Comparison of ENCODE assay signal across 25 cellular contexts in the genomic region with DNA sequence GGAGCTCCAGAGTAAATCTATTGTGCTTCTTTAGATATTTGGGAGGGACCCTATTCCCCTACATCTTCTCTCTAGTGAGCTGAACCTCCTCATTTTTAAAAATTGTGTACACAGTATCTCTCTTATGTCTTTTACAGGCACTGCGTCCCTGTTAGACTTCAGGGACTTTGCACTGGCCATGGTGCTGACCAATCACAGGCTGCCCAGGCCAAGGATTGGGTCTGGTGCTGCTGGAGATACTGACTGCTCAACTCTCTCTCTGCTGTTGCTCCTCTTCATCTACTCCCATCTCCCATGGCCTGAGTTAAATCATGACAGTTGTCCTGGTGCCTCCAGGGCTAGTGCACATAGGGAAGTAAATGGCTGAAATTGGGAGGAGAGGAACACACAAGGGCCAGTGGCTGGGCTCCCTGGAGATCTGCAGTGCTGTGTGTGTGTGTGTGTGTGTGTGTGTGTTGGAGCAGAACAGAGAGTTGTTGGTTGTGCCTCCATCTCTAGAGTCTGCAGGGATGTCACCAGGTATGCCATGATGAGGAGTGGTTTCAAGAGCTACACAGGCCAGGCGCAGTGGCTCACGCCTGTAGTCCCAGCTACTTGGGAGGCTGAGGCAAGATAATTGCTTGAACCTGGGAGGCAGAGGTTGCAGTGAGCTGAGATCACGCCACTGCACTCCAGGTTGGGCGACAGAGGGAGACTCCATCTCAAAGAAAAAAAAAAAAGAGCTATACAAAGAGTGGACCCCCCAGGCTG.
A peak's percentile ranks its signal among the peaks of the same experiment; 100 is the strongest.
DNase-seq lines count a peak whose midpoint lies in the region; ATAC-seq and TF ChIP-seq lines count a peak whose summit lies in the region.
"Had no signal": no experiment of that assay in that cellular context is flagged by ENCODE, and none has a peak within 500 bp of the region (broad histone marks: within the 10 kb centered on the region; RNA-seq: fewer than 3 reads in every experiment).

No MANE protein-coding gene starts in this region.

- intact Hi-C loops in cardiac septum (cut with DNase I) (no loop called here), left cardiac atrium (cut with DNase I) (no loop called here), prostate gland (cut with DNase I) (no loop called here)

- no peaks in the 10 kb centered on the region for H3K4me1 ChIP-seq in mesendoderm (ENCODE audit: control insufficient read depth, low read depth, low read length)
- no peaks in the 10 kb centered on the region for H3K4me1 ChIP-seq in prostate gland (replicated peaks)
- H3K4me1 ChIP-seq: A549, gastroesophageal sphincter, vagina had no signal

- no peak overlapping the region for H3K56ac ChIP-seq in mesendoderm (ENCODE audit: low read length)

- H2BK120ac ChIP-seq in mesendoderm (ENCODE audit: low read depth, low read length): no peak overlapping the region

- ATAC-seq in left cardiac atrium: no peak
- no peak for ATAC-seq in GM21576 (IDR thresholded peaks at IDR 0.05; ENCODE audit: unreplicated experiment)
- ATAC-seq: A549, gastroesophageal sphincter, left ventricle myocardium superior, mucosa of descending colon had no signal

- no peak overlapping the region for H3K23ac ChIP-seq in mesendoderm (ENCODE audit: low read length)

- no peak overlapping the region for H2BK15ac ChIP-seq in mesendoderm (replicated peaks; ENCODE audit: low read depth)

- no peak overlapping the region for H3K4me2 ChIP-seq in mesendoderm (ENCODE audit: low read length)
- H3K4me2 ChIP-seq: A549 had no signal

- no peaks in the 10 kb centered on the region for H3K79me2 ChIP-seq in mesendoderm (ENCODE audit: control insufficient read depth, insufficient read depth, low read length)

- no peaks in the 10 kb centered on the region for H3K27me3 ChIP-seq in mesendoderm (ENCODE audit: insufficient read depth, low read length, poor library complexity)
- peaks cover 3% of the 10 kb centered on the region for H3K27me3 ChIP-seq in prostate gland (replicated peaks; ENCODE audit: insufficient read depth)
- H3K27me3 ChIP-seq: dorsolateral prefrontal cortex, vagina had no signal

- H3K27ac ChIP-seq in mesendoderm (ENCODE audit: low read depth, low read length) (no peak overlapping the region), prostate gland (no peak overlapping the region)
- H3K27ac ChIP-seq: A549, dorsolateral prefrontal cortex, epithelial cell of prostate, gastroesophageal sphincter, vagina had no signal

- no CpG with 5 or more reads among the region's 5 CpGs for WGBS in mesendoderm (ENCODE audit: extremely low coverage, insufficient coverage, low lambda C conversion rate)
- 73% methylated on average over 5 of the region's 5 CpGs for WGBS in prostate gland

- H3K79me1 ChIP-seq in mesendoderm (ENCODE audit: low read length): no peaks in the 10 kb centered on the region

- H4K5ac ChIP-seq in mesendoderm (ENCODE audit: low read length): no peak overlapping the region

- DNase-seq in cardiac septum (ENCODE audit: low spot score): peak; percentile 46
- no peak for DNase-seq in left cardiac atrium
- peak; percentile 5 for DNase-seq in dermis blood vessel endothelial cell
- DNase-seq in mesendoderm: peak; percentile 15
- DNase-seq in activated naive CD4-positive, alpha-beta T cell (lab: John Stamatoyannopoulos, UW): no peak
- no peak for DNase-seq in prostate gland (ENCODE audit: low spot score)
- DNase-seq in HUDEP-2 (lab: John Stamatoyannopoulos, UW; ENCODE audit: unreplicated experiment in 76 of 76): no peak
- DNase-seq: activated CD4-positive, alpha-beta T cell treated with anti-CD3 and anti-CD28 coated beads for 48 hours; activated CD8-positive, alpha-beta memory T cell treated with anti-CD3 and anti-CD28 coated beads, Interleukin-2, amount 50 U/mL, for 4 hours; caudate nucleus; DMS 273 treated with DMSO at 0.1 percent for 48 hours; GOT3; left ventricle myocardium superior; mucosa of descending colon; NCI-H1048; NCI-H2029; NCI-H226; NCI-H82; stimulated activated CD8-positive, alpha-beta memory T cell treated with anti-CD3 and anti-CD28 coated beads, Interleukin-4, amount 100 ng/mL, for 48 hours had no signal

- no peaks in the 10 kb centered on the region for H3K36me3 ChIP-seq in mesendoderm (ENCODE audit: control insufficient read depth, insufficient read depth, low read length)
- H3K36me3 ChIP-seq in prostate gland: no peaks in the 10 kb centered on the region
- H3K36me3 ChIP-seq: gastroesophageal sphincter, vagina had no signal

- H2AK5ac ChIP-seq in mesendoderm (ENCODE audit: low read length): no peak overlapping the region

- TF ChIP-seq POLR2A in prostate gland (IDR thresholded peaks at IDR 0.05): no peak

- no peaks in the 10 kb centered on the region for H3K9me3 ChIP-seq in prostate gland
- H3K9me3 ChIP-seq: mucosa of descending colon, vagina had no signal

- H3K4me3 ChIP-seq in mesendoderm (ENCODE audit: low read length): no peak overlapping the region
- no peak overlapping the region for H3K4me3 ChIP-seq in prostate gland
- H3K4me3 ChIP-seq: A549, dorsolateral prefrontal cortex, gastroesophageal sphincter, mucosa of descending colon, vagina had no signal

- H4K8ac ChIP-seq in mesendoderm (ENCODE audit: low read depth, low read length): no peak overlapping the region

- no peak overlapping the region for H3K9ac ChIP-seq in mesendoderm (ENCODE audit: low read length)

- H3K4ac ChIP-seq in mesendoderm (ENCODE audit: low read depth, low read length): no peak overlapping the region

- no peak overlapping the region for H3K18ac ChIP-seq in mesendoderm (ENCODE audit: low read length)

- H2BK5ac ChIP-seq in mesendoderm (ENCODE audit: low read length): no peak overlapping the region

- no peak for TF ChIP-seq CTCF in prostate gland (IDR thresholded peaks at IDR 0.05)

Comparison
In these comparisons a context has a peak if more than half of its experiments do, and no peak if none do; other contexts are left out.
1. DNase-seq: peak in cardiac septum (single experiment), dermis blood vessel endothelial cell (single experiment) and mesendoderm (single experiment); none in left cardiac atrium (single experiment), activated naive CD4-positive, alpha-beta T cell (0 of 4), prostate gland (single experiment) and HUDEP-2 (0 of 76).